ENCODE assay signal across 11 cellular contexts in the genomic region with DNA sequence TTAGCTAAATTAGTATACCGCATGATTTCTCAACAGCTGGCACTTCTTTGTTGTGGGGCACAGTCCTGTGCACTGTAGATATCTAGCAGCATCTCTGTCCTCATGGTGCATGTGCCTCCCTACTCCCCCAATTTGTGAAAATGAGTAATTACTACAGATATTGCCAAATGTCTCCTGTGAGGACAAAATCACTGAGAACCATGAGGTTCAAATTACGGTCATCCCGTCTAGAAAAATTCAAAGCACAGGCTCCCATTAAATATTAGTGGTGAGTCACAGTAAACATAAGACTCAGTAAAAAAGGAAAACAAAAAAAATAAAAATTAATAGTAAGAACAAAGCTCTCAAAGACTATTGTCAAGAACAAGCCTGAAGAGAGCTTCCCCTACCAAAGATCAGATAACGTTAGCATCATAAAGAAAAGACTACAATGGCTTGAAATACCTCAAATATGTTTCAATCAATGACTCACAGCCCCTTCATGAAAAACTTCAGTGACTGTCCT. TPM values are rescaled to one million over a fixed set of nuclear protein-coding genes. Genes with fewer than 3 reads are reported as not detected.
DNase-seq lines count a peak whose midpoint lies in the region; ATAC-seq and TF ChIP-seq lines count a peak whose summit lies in the region.
"Had no signal": no experiment of that assay in that cellular context is flagged by ENCODE, and none has a peak within 500 bp of the region (broad histone marks: within the 10 kb centered on the region; RNA-seq: fewer than 3 reads in every experiment).

No MANE protein-coding gene starts in this region.

- no peak overlapping the region for H3K9ac ChIP-seq in Karpas-422 (ENCODE audit: low read length)

- H3K4me1 Mint-ChIP-seq in activated T-helper 17 cell treated with anti-CD3 and anti-CD28 coated beads, Interleukin-2, amount 50 U/mL, for 72 hours = peaks cover 33% of the 10 kb centered on the region

- H3K36me3 Mint-ChIP-seq in activated T-helper 17 cell treated with anti-CD3 and anti-CD28 coated beads, Interleukin-2, amount 50 U/mL, for 72 hours (ENCODE audit: low read depth) = peaks cover 81% of the 10 kb centered on the region

- no peaks in the 10 kb centered on the region for H3K27me3 Mint-ChIP-seq in activated T-helper 17 cell treated with anti-CD3 and anti-CD28 coated beads, Interleukin-2, amount 50 U/mL, for 72 hours

- no peaks in the 10 kb centered on the region for H3K9me2 ChIP-seq in Karpas-422 (replicated peaks; ENCODE audit: insufficient read depth, low read length)

- no peak for TF ChIP-seq CTCF in A673 (conservative IDR thresholded peaks at IDR 0.05; ENCODE audit: low read depth, low read length)

- DNase-seq in A172 (ENCODE audit: low spot score) (peak; percentile 25), HCEC 1CT (peak; percentile 70), kidney tubule cell (ENCODE audit: low spot score) (peak; percentile 19), NCI-H2081 treated with DMSO at 0.1 percent for 48 hours (lab: John Stamatoyannopoulos, UW) (no peak), A673 (ENCODE audit: low spot score) (no peak), Karpas-422 (no peak)
- no peak for DNase-seq in activated naive CD4-positive, alpha-beta T cell (lab: John Stamatoyannopoulos, UW)
- DNase-seq: Caco-2, NCI-H2227 treated with DMSO at 0.1 percent for 48 hours had no signal

- H3K27ac Mint-ChIP-seq in activated T-helper 17 cell treated with anti-CD3 and anti-CD28 coated beads, Interleukin-2, amount 50 U/mL, for 72 hours = peak overlapping the region; percentile 67

- H3K27ac ChIP-seq in A673 (ENCODE audit: low read depth, low read length, poor library complexity, severe bottlenecking) = no peak overlapping the region
- no peak overlapping the region for H3K27ac ChIP-seq in Karpas-422 (ENCODE audit: low read length)

- no peak overlapping the region for H2AFZ ChIP-seq in Karpas-422 (ENCODE audit: low read length)

- H3K27me3 ChIP-seq in A673 (replicated peaks; ENCODE audit: insufficient read depth, low read depth, low read length, poor library complexity) (no peaks in the 10 kb centered on the region), Karpas-422 (ENCODE audit: low read length) (no peaks in the 10 kb centered on the region)

- POLR2A ChIA-PET in A673 (lab: Charles Lee; ENCODE audit: low non-redundant PET) = no interaction called here

- no peaks in the 10 kb centered on the region for H3K36me3 ChIP-seq in A673 (ENCODE audit: insufficient read depth, low read length, poor library complexity, severe bottlenecking)
- peaks cover 17% of the 10 kb centered on the region; the same call in 1 of the 2 replicates for H3K36me3 ChIP-seq in Karpas-422 (ENCODE audit: insufficient read depth, low read length)

- peaks cover 64% of the 10 kb centered on the region for H3K79me2 ChIP-seq in Karpas-422 (ENCODE audit: low read length)

- no TSS peak for BruUV-seq in A673 (replicated peaks; lab: Mats Ljungman, UMichigan)

- no peaks in the 10 kb centered on the region for H3K4me1 ChIP-seq in A673 (ENCODE audit: insufficient read depth, low read length, poor library complexity, severe bottlenecking)
- H3K4me1 ChIP-seq in Karpas-422 (ENCODE audit: low read length) = 0 out of 2 replicates have a peak, but pooled peaks cover 3% of the 10 kb centered on the region
- H3K4me1 ChIP-seq: Caco-2 had no signal

- H3K4me3 Mint-ChIP-seq in activated T-helper 17 cell treated with anti-CD3 and anti-CD28 coated beads, Interleukin-2, amount 50 U/mL, for 72 hours = no peak overlapping the region

- CTCF ChIA-PET in A673 (lab: Charles Lee) = no interaction called here

- no peak for ATAC-seq in activated T-helper 17 cell treated with anti-CD3 and anti-CD28 coated beads, Interleukin-2, amount 50 U/mL, for 72 hours (replicated peaks)

- H3K4me3 ChIP-seq in A673 (ENCODE audit: low read depth, low read length, poor library complexity, severe bottlenecking) = no peak overlapping the region
- H3K4me3 ChIP-seq in Karpas-422 (ENCODE audit: low read length) = no peak overlapping the region

- H3K4me2 ChIP-seq in Karpas-422 (ENCODE audit: low read depth, low read length, poor library complexity, severe bottlenecking) = no peak overlapping the region

- H4K20me1 ChIP-seq in Karpas-422 (ENCODE audit: insufficient read depth, low read depth, low read length) = no peaks in the 10 kb centered on the region

- H3K9me3 ChIP-seq in A673 (ENCODE audit: low read depth, low read length, poor library complexity, severe bottlenecking) (no peaks in the 10 kb centered on the region), Karpas-422 (ENCODE audit: low read length) (no peaks in the 10 kb centered on the region)
- H3K9me3 ChIP-seq: Caco-2 had no signal

- no peaks in the 10 kb centered on the region for H3K9me3 Mint-ChIP-seq in activated T-helper 17 cell treated with anti-CD3 and anti-CD28 coated beads, Interleukin-2, amount 50 U/mL, for 72 hours

- intact Hi-C loops in A673 (cut with micrococcal nuclease; ENCODE audit: unreplicated experiment) = no loop called here

RNA-seq across cellular contexts. Expression of a gene that starts 57.8 kb away (rescaled TPM):
- total RNA-seq in A172 (2014; rRNA removed; shearing (Covaris generic)) = not detected in 2 replicates
- total RNA-seq in activated T-helper 17 cell treated with anti-CD3 and anti-CD28 coated beads, Interleukin-2, amount 50 U/mL, for 72 hours = not detected
- total RNA-seq in A673 (2021) = 0.83 TPM in 1 of 2 replicates, not detected in the other
- not detected in 2 replicates for total RNA-seq in Karpas-422 (2014; rRNA removed; shearing (Covaris generic); ENCODE audit: low replicate concordance)
- total RNA-seq: Caco-2, kidney epithelial cell had no signal

Comparison
In these comparisons a context has a peak if more than half of its experiments do, and no peak if none do; other contexts are left out.
1. DNase-seq: peak in A172 (single experiment), HCEC 1CT (single experiment) and kidney tubule cell (single experiment); none in NCI-H2081 treated with DMSO at 0.1 percent for 48 hours (single experiment), A673 (single experiment), Karpas-422 (single experiment) and activated naive CD4-positive, alpha-beta T cell (0 of 4).